16 cellular contexts compared by ENCODE assay signal in genomic region chr22:26912985-26913384, GRCh38.
DNase-seq lines count a peak whose midpoint lies in the region; ATAC-seq, FAIRE-seq and TF ChIP-seq lines count a peak whose summit lies in the region.
"Had no signal": no experiment of that assay in that cellular context is flagged by ENCODE, and none has a peak within 500 bp of the region (broad histone marks: within the 10 kb centered on the region; RNA-seq: fewer than 3 reads in every experiment).

No MANE protein-coding gene starts in this region.

- H3K79me2 ChIP-seq in neural cell (replicated peaks; ENCODE audit: insufficient read depth, low read length), result no peaks in the 10 kb centered on the region

- no peaks in the 10 kb centered on the region for H3K9me3 Mint-ChIP-seq in natural killer cell treated with Interleukin-12 subunit alpha and Interleukin-12 subunit beta and Interleukin-15 and Interleukin-18, amount 100 ng/mL, for 72 hours
- H3K9me3 Mint-ChIP-seq in natural killer cell (no peaks in the 10 kb centered on the region), endodermal cell (no peaks in the 10 kb centered on the region)

- no peak for TF ChIP-seq RAD21 in neural cell (conservative IDR thresholded peaks at IDR 0.05)

- no peak for FAIRE-seq in GM19239 (lab: Jason Lieb, UNC)

- H3K9me2 ChIP-seq in neural cell (ENCODE audit: insufficient read depth, low read length), result no peaks in the 10 kb centered on the region

- H3K4me2 ChIP-seq in neural cell (ENCODE audit: low read length), result no peak overlapping the region
- H3K4me2 ChIP-seq: BLaER1 had no signal

- no peak for TF ChIP-seq EP300 in neural cell (conservative IDR thresholded peaks at IDR 0.05; ENCODE audit: poor library complexity, severe bottlenecking)

- H3K27ac ChIP-seq in endodermal cell (ENCODE audit: low read depth, low read length) (peak overlapping the region; percentile 5), neural cell (ENCODE audit: low read length) (peak overlapping the region; percentile 26), aorta (ENCODE audit: low read depth in 1 of 2, low read length in 2 of 2) (no peak overlapping the region)
- H3K27ac ChIP-seq: BLaER1, GM23248 had no signal

- no peak overlapping the region for H3K4me3 Mint-ChIP-seq in natural killer cell treated with Interleukin-12 subunit alpha and Interleukin-12 subunit beta and Interleukin-15 and Interleukin-18, amount 100 ng/mL, for 72 hours
- H3K4me3 Mint-ChIP-seq in natural killer cell, result no peak overlapping the region
- H3K4me3 Mint-ChIP-seq in endodermal cell, result no peak overlapping the region
- H3K4me3 Mint-ChIP-seq: CD8-positive, alpha-beta memory T cell; IgD-negative memory B cell had no signal

- no peak overlapping the region for H2AFZ ChIP-seq in neural cell (ENCODE audit: low read depth, low read length)
- H2AFZ ChIP-seq: GM23248 had no signal

- no peaks in the 10 kb centered on the region for H4K20me1 ChIP-seq in neural cell (ENCODE audit: insufficient read depth)
- H4K20me1 ChIP-seq: BLaER1 had no signal

- no peaks in the 10 kb centered on the region for H3K36me3 Mint-ChIP-seq in natural killer cell treated with Interleukin-12 subunit alpha and Interleukin-12 subunit beta and Interleukin-15 and Interleukin-18, amount 100 ng/mL, for 72 hours
- H3K36me3 Mint-ChIP-seq in natural killer cell (no peaks in the 10 kb centered on the region), endodermal cell (ENCODE audit: low read depth) (no peaks in the 10 kb centered on the region)
- H3K36me3 Mint-ChIP-seq: IgD-negative memory B cell had no signal

- TF ChIP-seq CTCF in natural killer cell (IDR thresholded peaks at IDR 0.05) (no peak), endodermal cell (conservative IDR thresholded peaks at IDR 0.05) (no peak), neural cell (IDR thresholded peaks at IDR 0.05; ENCODE audit: poor library complexity, severe bottlenecking) (no peak)

- H3K4me1 Mint-ChIP-seq in natural killer cell treated with Interleukin-12 subunit alpha and Interleukin-12 subunit beta and Interleukin-15 and Interleukin-18, amount 100 ng/mL, for 72 hours (ENCODE audit: low read depth in 2 of 2), result no peaks in the 10 kb centered on the region
- H3K4me1 Mint-ChIP-seq in natural killer cell (no peaks in the 10 kb centered on the region), endodermal cell (peaks cover 14% of the 10 kb centered on the region)
- H3K4me1 Mint-ChIP-seq: CD8-positive, alpha-beta memory T cell; IgD-negative memory B cell had no signal

- whole genome bisulfite sequencing in endodermal cell (ENCODE audit: insufficient coverage in 1 of 2, insufficient read length in 1 of 2), 2 experiments, result 65 to 78% methylated on average over 5 to 14 of the region's 16 CpGs
- 80 to 83% methylated on average over 16 of the region's 16 CpGs for WGBS in aorta, 2 donors

- peaks cover 19 to 20% of the 10 kb centered on the region in 2 donors for H3K27me3 Mint-ChIP-seq in natural killer cell treated with Interleukin-12 subunit alpha and Interleukin-12 subunit beta and Interleukin-15 and Interleukin-18, amount 100 ng/mL, for 72 hours
- H3K27me3 Mint-ChIP-seq in natural killer cell (ENCODE audit: low read depth in 2 of 2), result peaks cover 20 to 24% of the 10 kb centered on the region in 2 donors
- peaks cover 57% of the 10 kb centered on the region for H3K27me3 Mint-ChIP-seq in endodermal cell (ENCODE audit: insufficient read depth)

- H3K36me3 ChIP-seq in endodermal cell (ENCODE audit: control insufficient read depth, insufficient read depth, low read length) (no peaks in the 10 kb centered on the region), neural cell (ENCODE audit: insufficient read depth, low read length) (no peaks in the 10 kb centered on the region), aorta (ENCODE audit: control insufficient read depth in 1 of 2, insufficient read depth in 2 of 2, low read length in 1 of 2) (no peaks in the 10 kb centered on the region)
- H3K36me3 ChIP-seq: BLaER1 had no signal

- H3K9me3 ChIP-seq in endodermal cell (ENCODE audit: control insufficient read depth, low read length) (no peaks in the 10 kb centered on the region), neural cell (ENCODE audit: low read length) (no peaks in the 10 kb centered on the region), aorta (ENCODE audit: control insufficient read depth, low read length) (no peaks in the 10 kb centered on the region)
- H3K9me3 ChIP-seq: BLaER1 had no signal

- H3K27ac Mint-ChIP-seq in natural killer cell treated with Interleukin-12 subunit alpha and Interleukin-12 subunit beta and Interleukin-15 and Interleukin-18, amount 100 ng/mL, for 72 hours, result no peak overlapping the region
- H3K27ac Mint-ChIP-seq in natural killer cell, result no peak overlapping the region
- no peak overlapping the region for H3K27ac Mint-ChIP-seq in endodermal cell
- H3K27ac Mint-ChIP-seq: CD8-positive, alpha-beta memory T cell; IgD-negative memory B cell had no signal

- H3K27me3 ChIP-seq in endodermal cell (ENCODE audit: control insufficient read depth, insufficient read depth, low read length, poor library complexity, severe bottlenecking), result peaks cover 50% of the 10 kb centered on the region
- no peaks in the 10 kb centered on the region for H3K27me3 ChIP-seq in neural cell (ENCODE audit: insufficient read depth, low read depth, low read length)
- no peaks in the 10 kb centered on the region for H3K27me3 ChIP-seq in aorta (ENCODE audit: control insufficient read depth in 1 of 2, insufficient read depth in 2 of 2, low read length in 1 of 2)
- H3K27me3 ChIP-seq: BLaER1 had no signal

- peak; percentile 28 for DNase-seq in natural killer cell treated with Interleukin-12 subunit alpha and Interleukin-12 subunit beta and Interleukin-15 and Interleukin-18, amount 100 ng/mL, for 72 hours (ENCODE audit: low spot score)
- DNase-seq in natural killer cell (no peak), endodermal cell (peak; percentile 47), aorta (no peak), GM19239 (ENCODE audit: insufficient read length, low spot score) (no peak), Kasumi-1 (lab: John Stamatoyannopoulos, UW) (no peak)
- DNase-seq: 8988T; AML-193; CD8-positive, alpha-beta memory T cell; DMS53; GM23248; HCEC 1CT had no signal

- no peak for ATAC-seq in natural killer cell treated with Interleukin-12 subunit alpha and Interleukin-12 subunit beta and Interleukin-15 and Interleukin-18, amount 100 ng/mL, for 72 hours
- ATAC-seq in natural killer cell, result no peak
- ATAC-seq in aorta (ENCODE audit: low FRiP score), result peak; percentile 33
- no peak for ATAC-seq in GM19467 (IDR thresholded peaks at IDR 0.05; ENCODE audit: unreplicated experiment)

- H3K4me1 ChIP-seq in endodermal cell (ENCODE audit: control insufficient read depth, insufficient read depth, low read length), result no peaks in the 10 kb centered on the region
- no peaks in the 10 kb centered on the region for H3K4me1 ChIP-seq in aorta (ENCODE audit: control insufficient read depth in 1 of 2, insufficient read depth in 2 of 2, low read length in 2 of 2)
- H3K4me1 ChIP-seq: BLaER1 had no signal

- H3K4me3 ChIP-seq in endodermal cell (ENCODE audit: low read length) (no peak overlapping the region), neural cell (ENCODE audit: low read length) (no peak overlapping the region), aorta (ENCODE audit: low read length in 2 of 2) (no peak overlapping the region)
- H3K4me3 ChIP-seq: BLaER1, GM23248 had no signal

- intact Hi-C loops in natural killer cell (cut with micrococcal nuclease) (no loop called here), aorta (cut with DNase I) (no loop called here)

- H3K9ac ChIP-seq in endodermal cell (ENCODE audit: extremely low read depth, low read length, poor library complexity, severe bottlenecking), result no peak overlapping the region
- no peak overlapping the region for H3K9ac ChIP-seq in neural cell (ENCODE audit: low read length)
- H3K9ac ChIP-seq: BLaER1, GM23248 had no signal

- H3F3A ChIP-seq in neural cell (ENCODE audit: insufficient read depth, low read length, poor library complexity, severe bottlenecking), result no peaks in the 10 kb centered on the region

TF ChIP-seq in neural cell, 6 proteins besides CTCF, POLR2A, EP300 and RAD21:
- TF ChIP-seq REST (IDR thresholded peaks at IDR 0.05; ENCODE audit: borderline replicate concordance), result no peak
- no peak for TF ChIP-seq MXI1 (conservative IDR thresholded peaks at IDR 0.05; ENCODE audit: poor library complexity, severe bottlenecking)
- no peak for TF ChIP-seq EZH2 (IDR thresholded peaks at IDR 0.05; ENCODE audit: borderline replicate concordance, insufficient read depth, low read length, poor library complexity, severe bottlenecking)
- TF ChIP-seq SMC3 (conservative IDR thresholded peaks at IDR 0.05; ENCODE audit: poor library complexity), result no peak

Comparison
In these comparisons a context has a peak if more than half of its experiments do, and no peak if none do; other contexts are left out.
1. DNase-seq: peak in natural killer cell treated with Interleukin-12 subunit alpha and Interleukin-12 subunit beta and Interleukin-15 and Interleukin-18, amount 100 ng/mL, for 72 hours (single experiment) and endodermal cell (single experiment); none in natural killer cell (single experiment), aorta (0 of 2), GM19239 (single experiment) and Kasumi-1 (0 of 2).
2. H3K27ac ChIP-seq: peak in endodermal cell (single experiment) and neural cell (single experiment); none in aorta (0 of 2).